In the genomic region with DNA sequence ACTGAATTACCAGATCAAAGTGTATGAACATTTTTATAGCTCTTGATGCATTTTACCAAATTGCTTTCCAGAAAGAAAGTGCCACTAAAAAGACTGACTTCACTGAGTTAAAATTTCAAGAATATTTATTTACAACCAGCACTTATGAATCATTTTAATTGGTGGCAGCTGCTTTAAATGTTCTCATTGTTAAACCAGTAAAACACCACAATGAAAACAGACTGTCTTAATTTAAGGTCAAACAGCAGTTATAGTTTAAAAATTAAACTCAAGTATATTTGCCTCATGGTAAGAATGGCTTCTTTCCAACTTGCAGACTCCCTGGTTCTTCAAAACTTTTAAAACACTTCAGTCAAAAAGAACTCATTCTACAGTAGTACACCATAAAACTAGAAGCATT, we compare ENCODE assay signal across 16 cellular contexts. TPM values are rescaled to one million over a fixed set of nuclear protein-coding genes. Genes with fewer than 3 reads are reported as not detected.
A peak's percentile ranks its signal among the peaks of the same experiment; 100 is the strongest.
DNase-seq lines count a peak whose midpoint lies in the region; ATAC-seq, FAIRE-seq and TF ChIP-seq lines count a peak whose summit lies in the region.
"Had no signal": no experiment of that assay in that cellular context is flagged by ENCODE, and none has a peak within 500 bp of the region (broad histone marks: within the 10 kb centered on the region; RNA-seq: fewer than 3 reads in every experiment).

No MANE protein-coding gene starts in this region.

- H3K79me2 ChIP-seq in astrocyte (ENCODE audit: insufficient read depth, low read length), result peaks cover 73% of the 10 kb centered on the region

- FAIRE-seq in astrocyte (lab: Jason Lieb, UNC), result peak; percentile 95
- FAIRE-seq: urothelium cell line had no signal

- intact Hi-C loops in left lung (cut with DNase I), result no loop called here

- H3K4me1 ChIP-seq in astrocyte (ENCODE audit: insufficient read depth, low read length) (peaks cover 15% of the 10 kb centered on the region), left lung (no peaks in the 10 kb centered on the region)

- ATAC-seq in left lung (peak; percentile 73), HG02798 (IDR thresholded peaks at IDR 0.05; ENCODE audit: poor library complexity, unreplicated experiment) (no peak)

- H3K27ac ChIP-seq in astrocyte (ENCODE audit: low read depth, low read length), result peak overlapping the region; percentile 53
- no peak overlapping the region for H3K27ac ChIP-seq in left lung
- H3K27ac ChIP-seq: BLaER1 had no signal

- H3K4me3 Mint-ChIP-seq in astrocyte (ENCODE audit: unreplicated experiment), result no peak overlapping the region

- peak overlapping the region; percentile 31 for H3K4me2 ChIP-seq in astrocyte (ENCODE audit: low read length)
- H3K4me2 ChIP-seq: BLaER1 had no signal

- H3K4me1 Mint-ChIP-seq in astrocyte (ENCODE audit: low read depth, unreplicated experiment), result peaks cover 32% of the 10 kb centered on the region

- peak overlapping the region; percentile 31 for H3K9ac ChIP-seq in astrocyte (ENCODE audit: low read length)
- H3K9ac ChIP-seq: BLaER1 had no signal

- H3K27ac Mint-ChIP-seq in astrocyte (ENCODE audit: unreplicated experiment), result no peak overlapping the region

- no peaks in the 10 kb centered on the region for H4K20me1 ChIP-seq in astrocyte (ENCODE audit: insufficient read depth, low read length)

- H3K36me3 Mint-ChIP-seq in astrocyte (ENCODE audit: low read depth, unreplicated experiment), result no peaks in the 10 kb centered on the region

- H3K4me3 ChIP-seq in AG09309 (ENCODE audit: control insufficient read depth, low read depth, low read length) (no peak overlapping the region), HFF-Myc (replicated peaks; ENCODE audit: low read depth, low read length) (no peak overlapping the region), astrocyte (ENCODE audit: insufficient read depth, low read depth, low read length) (no peak overlapping the region), left lung (no peak overlapping the region)
- H3K4me3 ChIP-seq: BLaER1 had no signal

- H2AFZ ChIP-seq in astrocyte (ENCODE audit: low read depth, low read length), result no peak overlapping the region

- TF ChIP-seq CTCF in AG09309 (IDR thresholded peaks at IDR 0.05; ENCODE audit: control insufficient read depth, insufficient read depth, low read depth, low read length, missing control alignments) (no peak), HFF-Myc (IDR thresholded peaks at IDR 0.05; ENCODE audit: low read depth, low read length, missing control alignments) (no peak), astrocyte (IDR thresholded peaks at IDR 0.05; ENCODE audit: insufficient read depth, low read depth, low read length) (no peak), left lung (IDR thresholded peaks at IDR 0.05) (no peak)

- H3K36me3 ChIP-seq in astrocyte (ENCODE audit: insufficient read depth, low read length), result no peaks in the 10 kb centered on the region
- H3K36me3 ChIP-seq in left lung, result no peaks in the 10 kb centered on the region
- H3K36me3 ChIP-seq: BLaER1 had no signal

- no peaks in the 10 kb centered on the region for H3K9me3 Mint-ChIP-seq in astrocyte (ENCODE audit: unreplicated experiment)

- H3K27me3 Mint-ChIP-seq in astrocyte (ENCODE audit: low read depth, unreplicated experiment), result no peaks in the 10 kb centered on the region

- H3K27me3 ChIP-seq in astrocyte (ENCODE audit: insufficient read depth, low read length) (no peaks in the 10 kb centered on the region), left lung (no peaks in the 10 kb centered on the region)

- peak; percentile 65 for DNase-seq in AG09309 (ENCODE audit: low read depth)
- DNase-seq in HFF-Myc (ENCODE audit: extremely low read depth, low read depth), result peak; percentile 41
- DNase-seq in astrocyte (ENCODE audit: low read depth), result peak; percentile 61
- DNase-seq in left lung, result no peak
- DNase-seq in stimulated activated CD4-positive, alpha-beta T cell treated with anti-CD3 and anti-CD28 coated beads, Interleukin-2, amount 100 ng/mL, for 24 hours, result no peak
- no peak for DNase-seq in NCI-H1092 (lab: John Stamatoyannopoulos, UW)
- no peak for DNase-seq in stimulated activated CD4-positive, alpha-beta T cell treated with anti-CD3 and anti-CD28 coated beads, Interleukin-12 subunit alpha, Interleukin-12 subunit beta, amount 100 ng/mL, for 4 hours
- DNase-seq: activated CD8-positive, alpha-beta memory T cell treated with anti-CD3 and anti-CD28 coated beads for 24 hours; activated naive CD4-positive, alpha-beta T cell treated with Interleukin-2 at 50 U/mL for 16 hours; caudate nucleus; NCI-H446 treated with DMSO at 0.1 percent for 48 hours; RPMI8226; T-helper 9 cell had no signal

- H3K9me3 ChIP-seq in astrocyte (ENCODE audit: insufficient read depth, low read depth, low read length) (no peaks in the 10 kb centered on the region), left lung (no peaks in the 10 kb centered on the region)

RNA-seq across cellular contexts. Expression of a gene that starts 36.9 kb away (rescaled TPM):
- 14.7 and 16.0 TPM in 2 replicates for total RNA-seq in astrocyte
- total RNA-seq in left lung, result 10 to 100 TPM in 1 of 2 donors, 1 to 10 TPM in 1; 8.9 to 11.4 TPM

Comparison
In these comparisons a context has a peak if more than half of its experiments do, and no peak if none do; other contexts are left out.
1. DNase-seq: peak in AG09309 (single experiment), HFF-Myc (single experiment) and astrocyte (single experiment); none in left lung (0 of 2), stimulated activated CD4-positive, alpha-beta T cell treated with anti-CD3 and anti-CD28 coated beads, Interleukin-2, amount 100 ng/mL, for 24 hours (0 of 2), NCI-H1092 (single experiment) and stimulated activated CD4-positive, alpha-beta T cell treated with anti-CD3 and anti-CD28 coated beads, Interleukin-12 subunit alpha, Interleukin-12 subunit beta, amount 100 ng/mL, for 4 hours (single experiment).